ENCODE assay signal across 7 cellular contexts in genomic region chr15:68234520-68234919, GRCh38. TPM values are rescaled to one million over a fixed set of nuclear protein-coding genes. Genes with fewer than 3 reads are reported as not detected.
A peak's percentile ranks its signal among the peaks of the same experiment; 100 is the strongest.
DNase-seq lines count a peak whose midpoint lies in the region; ATAC-seq, FAIRE-seq and TF ChIP-seq lines count a peak whose summit lies in the region.
"Not testable (repeated sequence)": the region's sequence is repeated elsewhere in the genome, so short reads cannot be mapped to it uniquely, and the experiment has no call there.

No MANE protein-coding gene starts in this region.

- H2BK15ac ChIP-seq in IMR-90 (ENCODE audit: low read depth, low read length); mesenchymal stem cell (ENCODE audit: low read depth, poor library complexity, severe bottlenecking): not testable (repeated sequence)

- H3K27ac ChIP-seq in IMR-90 (ENCODE audit: insufficient read depth, low read length); astrocyte (ENCODE audit: low read depth, low read length); esophagus muscularis mucosa (replicated peaks in 1 of 4); mesenchymal stem cell (ENCODE audit: low read length, poor library complexity, severe bottlenecking); neural progenitor cell; stomach: not testable (repeated sequence)

- TF ChIP-seq RAD21 in IMR-90 (IDR thresholded peaks at IDR 0.05; ENCODE audit: low read length), result not testable (repeated sequence)

- POLR2A ChIA-PET in IMR-90 (lab: Charles Lee; ENCODE audit: unreplicated experiment), result not testable (repeated sequence)

- peak overlapping the region; percentile 18; the same call in 1 of the 2 replicates for H4K91ac ChIP-seq in IMR-90 (ENCODE audit: insufficient read depth, low read depth, low read length)
- H4K91ac ChIP-seq in mesenchymal stem cell (ENCODE audit: low read length), result not testable (repeated sequence)

- H2BK120ac ChIP-seq in IMR-90 (ENCODE audit: low read depth, low read length), result peak overlapping the region; percentile 16
- not testable (repeated sequence) for H2BK120ac ChIP-seq in mesenchymal stem cell (ENCODE audit: low read depth, low read length)

- not testable (repeated sequence) for H3K18ac ChIP-seq in IMR-90 (ENCODE audit: low read depth, low read length)
- peak overlapping the region in 1 of 2 experiments; percentile 14 for H3K18ac ChIP-seq in mesenchymal stem cell (ENCODE audit: low read depth in 1 of 2, low read length in 2 of 2)

- in situ Hi-C loops in IMR-90 (cut with MboI; ENCODE audit: low sequenced_read_pairs), result not testable (repeated sequence)

- H2AK5ac ChIP-seq in IMR-90 (ENCODE audit: low read depth, low read length); mesenchymal stem cell (ENCODE audit: low read length, severe bottlenecking): not testable (repeated sequence)

- not testable (repeated sequence) for H3K4me3 Mint-ChIP-seq in astrocyte (ENCODE audit: unreplicated experiment)
- H3K4me3 Mint-ChIP-seq in neural progenitor cell, result peak overlapping the region; percentile 48

- not testable (repeated sequence) for H3K36me3 Mint-ChIP-seq in astrocyte (ENCODE audit: low read depth, unreplicated experiment); neural progenitor cell

- peaks cover 18% of the 10 kb centered on the region for H3F3A ChIP-seq in neural progenitor cell (ENCODE audit: low read depth)

- H3K27ac Mint-ChIP-seq in astrocyte (ENCODE audit: unreplicated experiment); neural progenitor cell: not testable (repeated sequence)

- not testable (repeated sequence) for H3K4ac ChIP-seq in IMR-90 (ENCODE audit: low read depth, low read length); mesenchymal stem cell (ENCODE audit: low read depth in 1 of 2, low read length in 2 of 2)

- not testable (repeated sequence) for BruUV-seq in IMR-90 (replicated peaks; lab: Mats Ljungman, UMichigan)

- peak overlapping the region; percentile 23 for H3K4me2 ChIP-seq in IMR-90 (ENCODE audit: low read depth, low read length)
- not testable (repeated sequence) for H3K4me2 ChIP-seq in astrocyte (ENCODE audit: low read length); mesenchymal stem cell (ENCODE audit: low read length, poor library complexity, severe bottlenecking); neural progenitor cell

- no CpG with 5 or more reads among the region's 9 CpGs for WGBS in IMR-90 (ENCODE audit: extremely low coverage in 2 of 2, insufficient read length in 1 of 2), 2 experiments
- WGBS in esophagus muscularis mucosa, result 89% methylated on average over 9 of the region's 9 CpGs
- 84% methylated on average over 9 of the region's 9 CpGs for WGBS in mesenchymal stem cell
- WGBS in stomach, 5 donors, result 62 to 79% (median 70%) methylated on average over 9 of the region's 9 CpGs

- not testable (repeated sequence) for ATAC-seq in IMR-90 (ENCODE audit: low read depth)

- H3K27me3 Mint-ChIP-seq in astrocyte (ENCODE audit: low read depth, unreplicated experiment); neural progenitor cell (ENCODE audit: insufficient read depth, low read depth): not testable (repeated sequence)

- CTCF ChIA-PET in IMR-90 (lab: Yijun Ruan, JAX), result interaction anchor here (2.0 kb wide), 1 partner anchor 18 kb away, joined by 6 read pairs; no protein-coding TSS in a partner anchor

- FAIRE-seq in astrocyte (lab: Jason Lieb, UNC), result not testable (repeated sequence)

- H3K79me2 ChIP-seq in astrocyte (ENCODE audit: insufficient read depth, low read length); neural progenitor cell (ENCODE audit: low read depth): not testable (repeated sequence)

- H3K4me1 Mint-ChIP-seq in astrocyte (ENCODE audit: low read depth, unreplicated experiment) (peaks cover 13% of the 10 kb centered on the region), neural progenitor cell (peaks cover 44% of the 10 kb centered on the region)

- dilution Hi-C loops in IMR-90 (cut with HindIII; ENCODE audit: low sequenced_read_pairs, unreplicated experiment), result not testable (repeated sequence)

- H2BK20ac ChIP-seq in IMR-90 (ENCODE audit: low read depth, low read length), result not testable (repeated sequence)

- intact Hi-C loops in IMR-90 (cut with micrococcal nuclease); esophagus muscularis mucosa (cut with DNase I); stomach (cut with DNase I; ENCODE audit: low total_unique reads): not testable (repeated sequence)

- H2AFZ ChIP-seq in IMR-90 (replicated peaks; ENCODE audit: low read length, poor library complexity) (peak overlapping the region; percentile 68), astrocyte (ENCODE audit: low read depth, low read length) (peak overlapping the region; percentile 8), neural progenitor cell (replicated peaks) (peak overlapping the region; percentile 78)
- not testable (repeated sequence) for H2AFZ ChIP-seq in mesenchymal stem cell (ENCODE audit: low read depth, low read length)

- not testable (repeated sequence) for H3K79me1 ChIP-seq in IMR-90 (ENCODE audit: low read depth in 1 of 2, low read length in 2 of 2); mesenchymal stem cell (replicated peaks; ENCODE audit: low read length, poor library complexity, severe bottlenecking)

- not testable (repeated sequence) for H2BK12ac ChIP-seq in mesenchymal stem cell (ENCODE audit: low read length in 2 of 2)

- peak overlapping the region; percentile 63; the same call in 1 of the 2 replicates for H3K14ac ChIP-seq in IMR-90 (replicated peaks; ENCODE audit: low read depth, low read length)
- H3K14ac ChIP-seq in mesenchymal stem cell (ENCODE audit: low read length in 2 of 2), result not testable (repeated sequence)

- H4K20me1 ChIP-seq in IMR-90 (ENCODE audit: insufficient read depth, low read length); astrocyte (ENCODE audit: insufficient read depth, low read length); neural progenitor cell (ENCODE audit: low read depth): not testable (repeated sequence)

- not testable (repeated sequence) for H3K27me3 ChIP-seq in IMR-90 (ENCODE audit: control insufficient read depth, insufficient read depth, low read length); astrocyte (ENCODE audit: insufficient read depth, low read length); esophagus muscularis mucosa; mesenchymal stem cell (ENCODE audit: control insufficient read depth in 1 of 2, insufficient read depth in 1 of 2, low read length in 2 of 2); neural progenitor cell; stomach

- DNase-seq in IMR-90; astrocyte (ENCODE audit: low read depth); mesenchymal stem cell; neural progenitor cell (ENCODE audit: low spot score): not testable (repeated sequence)
- DNase-seq in esophagus muscularis mucosa (ENCODE audit: extremely low spot score), result peak; percentile 17
- peak; percentile 36 for DNase-seq in left kidney (ENCODE audit: low read depth, low spot score)
- DNase-seq in stomach, result peak; percentile 10

- H3K9ac ChIP-seq in IMR-90 (ENCODE audit: low read depth, low read length); astrocyte (ENCODE audit: low read length); mesenchymal stem cell (ENCODE audit: low read length); neural progenitor cell: not testable (repeated sequence)

- H3K9me3 Mint-ChIP-seq in astrocyte (ENCODE audit: unreplicated experiment); neural progenitor cell: not testable (repeated sequence)

- not testable (repeated sequence) for H3K4me1 ChIP-seq in IMR-90 (ENCODE audit: control insufficient read depth, insufficient read depth, low read length); astrocyte (ENCODE audit: insufficient read depth, low read length); mesenchymal stem cell (ENCODE audit: control insufficient read depth, insufficient read depth, low read depth, low read length)
- H3K4me1 ChIP-seq in esophagus muscularis mucosa (peaks cover 6 to 11% (median 9%) of the 10 kb centered on the region in 4 donors), neural progenitor cell (peaks cover 29% of the 10 kb centered on the region), stomach (peaks cover 5 to 31% (median 14%) of the 10 kb centered on the region in 4 donors)

- H3K9me1 ChIP-seq in IMR-90 (ENCODE audit: insufficient read depth, low read length), result not testable (repeated sequence)

- not testable (repeated sequence) for H3K4me3 ChIP-seq in IMR-90 (ENCODE audit: insufficient read depth, low read depth, low read length); astrocyte (ENCODE audit: insufficient read depth, low read depth, low read length); esophagus muscularis mucosa; mesenchymal stem cell (ENCODE audit: insufficient read depth in 1 of 2, low read depth in 1 of 2, low read length in 2 of 2); neural progenitor cell; stomach

- not testable (repeated sequence) for H3K23ac ChIP-seq in IMR-90 (ENCODE audit: low read depth, low read length); mesenchymal stem cell (ENCODE audit: low read length in 2 of 2)

- peak overlapping the region in 1 of 2 experiments; percentile 82; a peak in 2 of 4 replicates for H4K8ac ChIP-seq in IMR-90 (ENCODE audit: low read depth in 2 of 2, low read length in 2 of 2)
- peak overlapping the region; percentile 57 for H4K8ac ChIP-seq in mesenchymal stem cell (ENCODE audit: low read length)

- H3K9me3 ChIP-seq in IMR-90 (ENCODE audit: control insufficient read depth, insufficient read depth, low read length); astrocyte (ENCODE audit: insufficient read depth, low read depth, low read length); esophagus muscularis mucosa; mesenchymal stem cell (ENCODE audit: control insufficient read depth, low read length); neural progenitor cell (ENCODE audit: low read depth); stomach: not testable (repeated sequence)

- TF ChIP-seq EP300 in esophagus muscularis mucosa (IDR thresholded peaks at IDR 0.05); stomach (IDR thresholded peaks at IDR 0.05): not testable (repeated sequence)

- not testable (repeated sequence) for H3K56ac ChIP-seq in IMR-90 (ENCODE audit: extremely low read depth, insufficient read depth, low read length)

- not testable (repeated sequence) for TF ChIP-seq POLR2A in IMR-90 (IDR thresholded peaks at IDR 0.05; ENCODE audit: low read depth, low read length); esophagus muscularis mucosa (IDR thresholded peaks at IDR 0.05; ENCODE audit: low read depth); stomach (IDR thresholded peaks at IDR 0.05)

- H2BK5ac ChIP-seq in IMR-90 (ENCODE audit: low read depth, low read length, poor library complexity, severe bottlenecking); mesenchymal stem cell (ENCODE audit: low read depth, low read length, poor library complexity, severe bottlenecking): not testable (repeated sequence)

- TF ChIP-seq CTCF in IMR-90 (conservative IDR thresholded peaks at IDR 0.05; ENCODE audit: low read depth, low read length); astrocyte (IDR thresholded peaks at IDR 0.05; ENCODE audit: insufficient read depth, low read depth, low read length); esophagus muscularis mucosa (IDR thresholded peaks at IDR 0.05); neural progenitor cell (IDR thresholded peaks at IDR 0.05); stomach (IDR thresholded peaks at IDR 0.05): not testable (repeated sequence)

- not testable (repeated sequence) for H4K5ac ChIP-seq in IMR-90 (ENCODE audit: low read depth, low read length)

- H3K36me3 ChIP-seq in IMR-90 (ENCODE audit: control insufficient read depth, insufficient read depth, low read length); astrocyte (ENCODE audit: insufficient read depth, low read length); esophagus muscularis mucosa; mesenchymal stem cell (ENCODE audit: control insufficient read depth in 1 of 2, insufficient read depth in 2 of 2, low read depth in 1 of 2, low read length in 2 of 2); neural progenitor cell; stomach: not testable (repeated sequence)

- H2AK9ac ChIP-seq in IMR-90 (replicated peaks; ENCODE audit: low read depth, low read length, poor library complexity), result peak overlapping the region; percentile 71

RNA-seq across cellular contexts. Expression of gene CLN6, which starts 5.0 kb away (rescaled TPM):
- 5.3 and 6.5 TPM in 2 replicates for total RNA-seq in IMR-90 (2012; rRNA removed)
- polyA plus RNA-seq in IMR-90 (2012; rRNA removed), result 31.9 and 33.8 TPM in 2 replicates
- polyA plus RNA-seq in IMR-90 (2012; cell fraction: cytosol; rRNA removed), result 7.8 and 31.2 TPM in 2 replicates
- 26.1 and 47.2 TPM in 2 replicates for polyA plus RNA-seq in IMR-90 (2012; cell fraction: nucleus; rRNA removed; ENCODE audit: low replicate concordance)
- total RNA-seq in astrocyte, result 15.4 and 19.0 TPM in 2 replicates
- total RNA-seq in esophagus muscularis mucosa, result 10 to 100 TPM; 13.4 to 18.2 (median 16.1) TPM
- polyA plus RNA-seq in mesenchymal stem cell (2013, experiment 1 of 2), result 23.5 TPM
- 23.2 TPM for polyA plus RNA-seq in mesenchymal stem cell (2013, experiment 2 of 2)
- total RNA-seq in neural progenitor cell (ENCODE audit: low replicate concordance), result 24.4 and 41.9 TPM in 2 replicates
- total RNA-seq in stomach, result 100 to 1,000 TPM in 1 of 5 donors, 10 to 100 TPM in 3, 1 to 10 TPM in 1; 6.4 to 151 (median 25.0) TPM
- 10 to 100 TPM in 1 of 3 donors, 1 to 10 TPM in 2; 8.7 to 17.1 (median 9.2) TPM for polyA plus RNA-seq in stomach

RNA-seq across cellular contexts. Expression of gene CALML4, which starts 29.4 kb away (rescaled TPM):
- total RNA-seq in IMR-90 (2012; rRNA removed), result 0.36 and 0.56 TPM in 2 replicates
- polyA plus RNA-seq in IMR-90 (2012; rRNA removed), result 0.89 and 1.3 TPM in 2 replicates
- 0.25 and 0.43 TPM in 2 replicates for polyA plus RNA-seq in IMR-90 (2012; cell fraction: cytosol; rRNA removed)
- 2.5 and 7.9 TPM in 2 replicates for polyA plus RNA-seq in IMR-90 (2012; cell fraction: nucleus; rRNA removed; ENCODE audit: low replicate concordance)
- 0.26 and 0.91 TPM in 2 replicates for total RNA-seq in astrocyte
- total RNA-seq in esophagus muscularis mucosa, result 10 to 100 TPM; 14.2 to 45.8 (median 32.1) TPM
- polyA plus RNA-seq in mesenchymal stem cell (2013, experiment 1 of 2), result 5.0 TPM
- polyA plus RNA-seq in mesenchymal stem cell (2013, experiment 2 of 2), result 3.7 TPM
- 9.0 and 22.7 TPM in 2 replicates for total RNA-seq in neural progenitor cell (ENCODE audit: low replicate concordance)
- total RNA-seq in stomach, result 10 to 100 TPM in 4 of 5 donors, 1 to 10 TPM in 1; 7.6 to 24.3 (median 14.9) TPM
- polyA plus RNA-seq in stomach, result 10 to 100 TPM in 2 of 3 donors, 1 to 10 TPM in 1; 9.8 to 13.8 (median 12.1) TPM

RNA-seq across cellular contexts. Expression of gene FEM1B, which starts 43.0 kb away (rescaled TPM):
- total RNA-seq in IMR-90 (2012; rRNA removed) (47.2 and 51.4 TPM in 2 replicates), astrocyte (38.6 and 49.5 TPM in 2 replicates), esophagus muscularis mucosa (10 to 100 TPM; 53.1 to 71.5 (median 56.5) TPM), neural progenitor cell (ENCODE audit: low replicate concordance) (57.2 and 80.0 TPM in 2 replicates), stomach (10 to 100 TPM; 18.1 to 92.0 (median 31.2) TPM)
- polyA plus RNA-seq in IMR-90 (2012; rRNA removed) (16.2 and 16.9 TPM in 2 replicates), stomach (10 to 100 TPM in 1 of 3 donors, 1 to 10 TPM in 2; 8.2 to 13.3 (median 9.9) TPM)
- 3.0 and 4.1 TPM in 2 replicates for polyA plus RNA-seq in IMR-90 (2012; cell fraction: cytosol; rRNA removed)
- polyA plus RNA-seq in IMR-90 (2012; cell fraction: nucleus; rRNA removed; ENCODE audit: low replicate concordance), result 3.5 and 17.2 TPM in 2 replicates
- polyA plus RNA-seq in mesenchymal stem cell (2013, experiment 1 of 2), result 28.3 TPM
- 28.2 TPM for polyA plus RNA-seq in mesenchymal stem cell (2013, experiment 2 of 2)
